In genomic region chr20:46089338-46090094, GRCh38 we compare ENCODE assay signal across 8 cellular contexts. TPM values are rescaled to one million over a fixed set of nuclear protein-coding genes. Genes with fewer than 3 reads are reported as not detected.
DNase-seq lines count a peak whose midpoint lies in the region; ATAC-seq and TF ChIP-seq lines count a peak whose summit lies in the region.

Gene NCOA5, minus strand, starts transcription at chr20:46089962. Its CDS starts 10,538 bp downstream, at chr20:46079424.

- peak; percentile 77 for ATAC-seq in GM19395 (IDR thresholded peaks at IDR 0.05; ENCODE audit: unreplicated experiment)
- ATAC-seq in HG03565 (IDR thresholded peaks at IDR 0.05; ENCODE audit: unreplicated experiment): peak; percentile 81

- H3K9ac ChIP-seq in liver (ENCODE audit: low read depth in 1 of 2, low read length in 2 of 2): peak within 1 kb of the TSS; percentile 86

- H3K9me3 ChIP-seq in liver (ENCODE audit: control insufficient read depth in 4 of 4, low read length in 3 of 4): no peaks in the 10 kb centered on the region

- intact Hi-C loops in CD14-positive monocyte (cut with micrococcal nuclease): loop anchor here (5.0 to 10.0 kb wide), 4 partner anchors 77 to 295 kb away; partner anchors contain the start of genes DNTTIP1 (in 1 of the 2), WFDC3 (in 1 of the 2) and ZNF335 (in 1 of the 2)

- peaks cover 11 to 42% (median 38%) of the 10 kb centered on the region in 4 donors for H3K4me1 ChIP-seq in liver (ENCODE audit: control insufficient read depth in 4 of 4, insufficient read depth in 4 of 4, low read length in 3 of 4)

- peak within 1 kb of the TSS; percentile 95 to 97 for H3K27ac ChIP-seq in liver (ENCODE audit: low read depth in 1 of 2, low read length in 2 of 2)

- H3K9me3 Mint-ChIP-seq in CD14-positive monocyte: peaks cover 0 to 8% (median 1%) of the 10 kb centered on the region in 7 donors

- peaks cover 45% of the 10 kb centered on the region for H3K4me1 Mint-ChIP-seq in CD14-positive monocyte

- H3K36me3 ChIP-seq in liver (ENCODE audit: control insufficient read depth in 4 of 4, insufficient read depth in 3 of 4, low read depth in 1 of 4, low read length in 3 of 4): no peaks in the 10 kb centered on the region

- WGBS in liver: under 1% methylated on average over 105 of the region's 105 CpGs

- TF ChIP-seq RAD21 in liver (IDR thresholded peaks at IDR 0.05): no peak

- peak within 1 kb of the TSS; percentile 85 to 97 (median 93) for H3K27ac Mint-ChIP-seq in CD14-positive monocyte

- DNase-seq in CD14-positive monocyte (ENCODE audit: low spot score): peak; percentile 94
- DNase-seq in NCI-H748 treated with DMSO at 0.1 percent for 48 hours (lab: John Stamatoyannopoulos, UW): peak; percentile 85
- DNase-seq in activated CD4-positive, alpha-beta T cell treated with anti-CD3 and anti-CD28 coated beads, Interleukin-2, amount 50 U/mL, for 4 hours: peak; percentile 91 to 93
- DNase-seq in dermis blood vessel endothelial cell: peak; percentile 97
- peak; percentile 95 for DNase-seq in stimulated activated CD4-positive, alpha-beta T cell treated with anti-CD3 and anti-CD28 coated beads, Interleukin-4, amount 100 ng/mL, for 24 hours

- H3K4me3 ChIP-seq in liver (ENCODE audit: low read depth in 1 of 3, low read length in 3 of 3): peak within 1 kb of the TSS; percentile 87 to 98 (median 94)

- peaks cover 5 to 6% of the 10 kb centered on the region in 2 donors for H3K36me3 Mint-ChIP-seq in CD14-positive monocyte

- TF ChIP-seq CTCF in CD14-positive monocyte (IDR thresholded peaks at IDR 0.05) (no peak), liver (IDR thresholded peaks at IDR 0.05; ENCODE audit: low read depth, low read length, missing input control) (no peak)

- peak within 1 kb of the TSS; percentile 85 to 94 for H3K4me3 Mint-ChIP-seq in CD14-positive monocyte

- H3K27me3 ChIP-seq in liver (ENCODE audit: control insufficient read depth in 4 of 4, insufficient read depth in 4 of 4, low read length in 3 of 4): no peaks in the 10 kb centered on the region

- no peaks in the 10 kb centered on the region for H3K27me3 Mint-ChIP-seq in CD14-positive monocyte (ENCODE audit: low read depth in 3 of 3)

TF ChIP-seq in liver, 16 proteins besides CTCF, POLR2A, EP300 and RAD21:
- TF ChIP-seq MAX (IDR thresholded peaks at IDR 0.05): no peak
- peak in 1 of 2 donors; percentile 55 for TF ChIP-seq HNF4A (conservative IDR thresholded peaks at IDR 0.05)
- no peak for TF ChIP-seq HNF4G (IDR thresholded peaks at IDR 0.05)
- TF ChIP-seq RXRA (IDR thresholded peaks at IDR 0.05): peak in 1 of 2 donors; percentile 9
- no peak for TF ChIP-seq SP1 (IDR thresholded peaks at IDR 0.05)
- TF ChIP-seq FOXA2 (IDR thresholded peaks at IDR 0.05): peak; percentile 30
- TF ChIP-seq NR2F2 (IDR thresholded peaks at IDR 0.05): no peak
- TF ChIP-seq, protein P1, sequence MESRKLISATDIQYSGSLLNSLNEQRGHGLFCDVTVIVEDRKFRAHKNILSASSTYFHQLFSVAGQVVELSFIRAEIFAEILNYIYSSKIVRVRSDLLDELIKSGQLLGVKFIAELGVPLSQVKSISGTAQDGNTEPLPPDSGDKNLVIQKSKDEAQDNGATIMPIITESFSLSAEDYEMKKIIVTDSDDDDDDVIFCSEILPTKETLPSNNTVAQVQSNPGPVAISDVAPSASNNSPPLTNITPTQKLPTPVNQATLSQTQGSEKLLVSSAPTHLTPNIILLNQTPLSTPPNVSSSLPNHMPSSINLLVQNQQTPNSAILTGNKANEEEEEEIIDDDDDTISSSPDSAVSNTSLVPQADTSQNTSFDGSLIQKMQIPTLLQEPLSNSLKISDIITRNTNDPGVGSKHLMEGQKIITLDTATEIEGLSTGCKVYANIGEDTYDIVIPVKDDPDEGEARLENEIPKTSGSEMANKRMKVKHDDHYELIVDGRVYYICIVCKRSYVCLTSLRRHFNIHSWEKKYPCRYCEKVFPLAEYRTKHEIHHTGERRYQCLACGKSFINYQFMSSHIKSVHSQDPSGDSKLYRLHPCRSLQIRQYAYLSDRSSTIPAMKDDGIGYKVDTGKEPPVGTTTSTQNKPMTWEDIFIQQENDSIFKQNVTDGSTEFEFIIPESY (IDR thresholded peaks at IDR 0.05): peak; percentile 50
- TF ChIP-seq EGR1 (IDR thresholded peaks at IDR 0.05; ENCODE audit: low read depth in 2 of 2): no peak
- TF ChIP-seq YY1 (IDR thresholded peaks at IDR 0.05): peak; percentile 96
- peak; percentile 54 for TF ChIP-seq FOXA1 (IDR thresholded peaks at IDR 0.05)
- no peak for TF ChIP-seq JUND (IDR thresholded peaks at IDR 0.05)
- TF ChIP-seq TAF1 (conservative IDR thresholded peaks at IDR 0.05): no peak
- TF ChIP-seq GABPA (IDR thresholded peaks at IDR 0.05 in 1 of 2, conservative IDR thresholded peaks at IDR 0.05 in 1 of 2): peak in 1 of 2 donors; percentile 65
- peak; percentile 51 for TF ChIP-seq REST (IDR thresholded peaks at IDR 0.05)
- no peak for TF ChIP-seq ATF3 (IDR thresholded peaks at IDR 0.05)
TF ChIP-seq in liver: peak in this region for 8.

RNA-seq across cellular contexts. Expression of gene NCOA5, which starts in this region (rescaled TPM):
- 1 to 10 TPM; 4.5 to 6.0 TPM for polyA plus RNA-seq in CD14-positive monocyte
- 16.7 and 18.6 TPM in 2 replicates for total RNA-seq in dermis blood vessel endothelial cell
- 10 to 100 TPM; 10.3 to 10.4 TPM for total RNA-seq in liver
- 1 to 10 TPM; 3.2 to 7.0 TPM for polyA plus RNA-seq in liver

Comparison
In these comparisons a context has a peak if more than half of its experiments do, and no peak if none do; other contexts are left out.
1. Peak in every context shown above with its lines: DNase-seq, ATAC-seq, H3K4me3 ChIP-seq and H3K27ac ChIP-seq.